1 cellular context compared by ENCODE assay signal in genomic region chr1:219907772-219908070, GRCh38.
A peak's percentile ranks its signal among the peaks of the same experiment; 100 is the strongest.
TF ChIP-seq lines count a peak whose summit lies in the region.

No MANE protein-coding gene starts in this region.

TF ChIP-seq in K562, 482 proteins besides CTCF, POLR2A, EP300 and RAD21 (continued from another document and continues in another):
- TF ChIP-seq ZNF318 (IDR thresholded peaks at IDR 0.05; ENCODE audit: borderline replicate concordance in 1 of 2, low read depth in 1 of 2) (no peak), MBD1 (CRISPR knock-in tag; IDR thresholded peaks at IDR 0.05) (no peak), SIX5 (IDR thresholded peaks at IDR 0.05; ENCODE audit: borderline replicate concordance in 1 of 2, insufficient read depth in 1 of 2, low read depth in 1 of 2, low read length in 2 of 2) (no peak), ZNF77 (CRISPR knock-in tag; IDR thresholded peaks at IDR 0.05) (no peak), RFX5 (IDR thresholded peaks at IDR 0.05; ENCODE audit: low read depth, low read length) (no peak), ZNF398 (CRISPR knock-in tag; IDR thresholded peaks at IDR 0.05) (no peak), HDAC8 (tag; IDR thresholded peaks at IDR 0.05) (0 out of 2 replicates have a peak, but pooled peaks have one; percentile 8), ZNF174 (CRISPR knock-in tag; IDR thresholded peaks at IDR 0.05) (no peak), HDAC1 (IDR thresholded peaks at IDR 0.05) (no peak), MYNN (IDR thresholded peaks at IDR 0.05) (no peak), MYNN (CRISPR knock-in tag; IDR thresholded peaks at IDR 0.05) (no peak), TEAD2 (tag; IDR thresholded peaks at IDR 0.05) (no peak), ATF7 (IDR thresholded peaks at IDR 0.05) (no peak; the same call in 1 of the 2 replicates), TSC22D4 (tag; IDR thresholded peaks at IDR 0.05) (no peak), ZKSCAN1 (IDR thresholded peaks at IDR 0.05; ENCODE audit: low read depth, low read length) (no peak), RNF219 (CRISPR knock-in tag; IDR thresholded peaks at IDR 0.05) (no peak), RERE (CRISPR knock-in tag; IDR thresholded peaks at IDR 0.05; ENCODE audit: borderline replicate concordance) (no peak), CBFA2T3 (IDR thresholded peaks at IDR 0.05) (no peak), TFAM (CRISPR knock-in tag; conservative IDR thresholded peaks at IDR 0.05) (no peak), KHSRP (IDR thresholded peaks at IDR 0.05) (no peak), ZNF507 (tag; conservative IDR thresholded peaks at IDR 0.05) (no peak), ZNF699 (CRISPR knock-in tag; IDR thresholded peaks at IDR 0.05; ENCODE audit: insufficient replicate concordance) (no peak), NR1H2 (CRISPR knock-in tag; IDR thresholded peaks at IDR 0.05) (no peak), PHF20 (IDR thresholded peaks at IDR 0.05; ENCODE audit: partially characterized antibody) (no peak), SP1 (CRISPR knock-in tag; IDR thresholded peaks at IDR 0.05) (no peak), STAT6 (CRISPR knock-in tag; IDR thresholded peaks at IDR 0.05) (no peak), PTTG1 (tag; IDR thresholded peaks at IDR 0.05; ENCODE audit: low read depth) (no peak), THAP12 (CRISPR knock-in tag; IDR thresholded peaks at IDR 0.05) (no peak)
